20 cellular contexts compared by ENCODE assay signal in the genomic region with DNA sequence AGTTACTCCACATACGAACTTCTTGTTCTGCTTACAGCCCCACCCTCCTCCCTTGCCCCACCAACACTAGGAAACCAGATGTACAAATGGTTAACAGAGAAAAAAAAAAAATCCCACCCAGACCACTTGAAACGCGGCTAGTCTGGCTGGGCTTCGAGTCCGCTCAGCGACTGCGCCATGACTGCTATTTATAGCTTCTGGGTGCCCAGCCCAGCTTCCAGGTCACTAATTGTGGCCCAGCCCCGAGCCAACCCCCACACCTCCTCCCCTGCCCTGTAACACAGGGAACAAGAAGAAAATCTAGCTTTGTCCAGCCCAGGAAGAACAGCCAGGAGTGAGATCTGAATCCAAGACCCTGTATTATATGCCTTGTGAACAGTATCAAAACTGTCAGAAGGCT. TPM values are rescaled to one million over a fixed set of nuclear protein-coding genes. Genes with fewer than 3 reads are reported as not detected.
"Had no signal": no experiment of that assay in that cellular context is flagged by ENCODE, and none has a peak within 500 bp of the region (broad histone marks: within the 10 kb centered on the region; RNA-seq: fewer than 3 reads in every experiment).

No MANE protein-coding gene starts in this region.

- H3K27me3 ChIP-seq: brain microvascular endothelial cell, foreskin keratinocyte had no signal

- H3K36me3 ChIP-seq: brain microvascular endothelial cell, thoracic aorta had no signal

- H3K9me3 ChIP-seq: thoracic aorta had no signal

- ATAC-seq: foreskin keratinocyte had no signal

- H3K27ac ChIP-seq: brain microvascular endothelial cell, foreskin keratinocyte, thoracic aorta had no signal

- DNase-seq: activated CD4-positive, alpha-beta T cell treated with anti-CD3 and anti-CD28 coated beads for 1 hour; activated CD4-positive, alpha-beta T cell treated with anti-CD3 and anti-CD28 coated beads, Interleukin-2, amount 50 U/mL, for 4 hours; activated naive CD4-positive, alpha-beta T cell treated with Interleukin-2 at 50 U/mL for 16 hours; activated T-cell treated with anti-CD3 and anti-CD28 coated beads for 4 hours; anterior cingulate cortex; brain microvascular endothelial cell; effector memory CD4-positive, alpha-beta T cell; foreskin keratinocyte; glutamatergic neuron; kidney glomerular epithelial cell; midbrain; naive B cell; posterior cingulate gyrus; small intestine; stimulated activated CD4-positive, alpha-beta T cell treated with anti-CD3 and anti-CD28 coated beads, Interleukin-4, amount 100 ng/mL, for 4 hours; stimulated activated CD8-positive, alpha-beta memory T cell treated with anti-CD3 and anti-CD28 coated beads, Interleukin-4, amount 100 ng/mL, for 48 hours; T-helper 1 cell had no signal

- H3K4me3 ChIP-seq: lung, thoracic aorta had no signal

- FAIRE-seq: small intestine, urothelium cell line had no signal

- H3K4me1 ChIP-seq: foreskin keratinocyte had no signal

RNA-seq across cellular contexts. Expression of a gene that starts 47.1 kb away (rescaled TPM):
- total RNA-seq: foreskin keratinocyte had no signal
